ENCODE assay signal across 11 cellular contexts in the genomic region with DNA sequence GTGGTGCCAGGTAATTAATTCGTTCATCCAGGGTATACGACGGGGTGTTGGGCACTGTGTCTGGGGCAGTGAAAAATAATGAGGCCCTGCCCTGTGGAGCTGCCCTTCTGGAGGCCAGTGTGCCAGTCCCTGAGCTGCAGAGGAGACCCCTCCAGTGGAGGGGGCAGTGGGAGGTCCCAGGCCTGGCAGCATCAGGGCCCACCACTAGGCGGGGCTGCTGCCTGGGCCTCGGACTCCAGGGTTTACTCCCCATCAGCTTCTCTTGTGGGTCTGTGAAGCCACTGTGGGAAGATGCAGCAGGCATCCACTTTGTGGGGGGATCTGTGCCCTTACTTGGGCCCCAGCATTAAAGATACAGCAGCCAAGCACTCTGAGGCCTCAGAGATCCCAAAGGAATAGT. TPM values are rescaled to one million over a fixed set of nuclear protein-coding genes. Genes with fewer than 3 reads are reported as not detected.
A peak's percentile ranks its signal among the peaks of the same experiment; 100 is the strongest.
DNase-seq lines count a peak whose midpoint lies in the region; ATAC-seq and TF ChIP-seq lines count a peak whose summit lies in the region.
"Had no signal": no experiment of that assay in that cellular context is flagged by ENCODE, and none has a peak within 500 bp of the region (broad histone marks: within the 10 kb centered on the region; RNA-seq: fewer than 3 reads in every experiment).

No MANE protein-coding gene starts in this region.

- no peaks in the 10 kb centered on the region for H3K9me3 Mint-ChIP-seq in GM23338
- H3K9me3 Mint-ChIP-seq in activated CD4-positive, alpha-beta memory T cell treated with anti-CD3 and anti-CD28 coated beads, Interleukin-2, amount 10 ng/mL, durations not matched to agents 7 days and 5 days: no peaks in the 10 kb centered on the region

- DNase-seq in AG10803 (ENCODE audit: low read depth): no peak
- peak; percentile 33 for DNase-seq in GM23338 (ENCODE audit: low spot score)
- DNase-seq in activated CD4-positive, alpha-beta memory T cell treated with anti-CD3 and anti-CD28 coated beads, Interleukin-2, amount 10 ng/mL, durations not matched to agents 7 days and 5 days: peak; percentile 38
- peak; percentile 63 for DNase-seq in iPS-NIHi11 (ENCODE audit: low spot score)
- no peak for DNase-seq in Kasumi-1 (lab: John Stamatoyannopoulos, UW)
- no peak for DNase-seq in NCI-H1048 (lab: John Stamatoyannopoulos, UW)
- DNase-seq in omental fat pad (ENCODE audit: low spot score): no peak
- no peak for DNase-seq in inferior parietal cortex (ENCODE audit: extremely low spot score)
- DNase-seq: SW 1271 had no signal

- H3K4me3 Mint-ChIP-seq in GM23338: no peak overlapping the region
- no peak overlapping the region for H3K4me3 Mint-ChIP-seq in activated CD4-positive, alpha-beta memory T cell treated with anti-CD3 and anti-CD28 coated beads, Interleukin-2, amount 10 ng/mL, durations not matched to agents 7 days and 5 days

- no peak overlapping the region for H3K27ac Mint-ChIP-seq in GM23338
- H3K27ac Mint-ChIP-seq in activated CD4-positive, alpha-beta memory T cell treated with anti-CD3 and anti-CD28 coated beads, Interleukin-2, amount 10 ng/mL, durations not matched to agents 7 days and 5 days: peak overlapping the region; percentile 37

- peak; percentile 77 for ATAC-seq in GM23338
- ATAC-seq in omental fat pad (ENCODE audit: low FRiP score): no peak

- peak; percentile 14; the same call in 1 of the 2 replicates for TF ChIP-seq CTCF in AG10803 (conservative IDR thresholded peaks at IDR 0.05; ENCODE audit: low read length)
- TF ChIP-seq CTCF in GM23338 (conservative IDR thresholded peaks at IDR 0.05; ENCODE audit: low read depth in 2 of 2): peak; percentile 63 to 70
- no peak for TF ChIP-seq CTCF in omental fat pad (IDR thresholded peaks at IDR 0.05)

- H3K27ac ChIP-seq in GM23338 (ENCODE audit: low read depth): no peak overlapping the region
- H3K27ac ChIP-seq: suprapubic skin had no signal

- no peak overlapping the region for H3K4me2 ChIP-seq in GM23338

- POLR2A ChIA-PET in activated CD4-positive, alpha-beta memory T cell treated with anti-CD3 and anti-CD28 coated beads, Interleukin-2, amount 10 ng/mL, durations not matched to agents 7 days and 5 days (lab: Charles Lee): interaction anchor here (0.7 to 25.4 kb wide), 8 partner anchors 12 to 73 kb away, joined by 3 to 502 read pairs (median 5); partner anchors contain the start of gene IL2RB

- H2AFZ ChIP-seq in GM23338: peak overlapping the region; percentile 56; the same call in 1 of the 2 replicates

- H3F3A ChIP-seq in GM23338 (replicated peaks; ENCODE audit: low read depth): no peaks in the 10 kb centered on the region

- H3K4me1 Mint-ChIP-seq in GM23338: peaks cover 32% of the 10 kb centered on the region
- peaks cover 55% of the 10 kb centered on the region for H3K4me1 Mint-ChIP-seq in activated CD4-positive, alpha-beta memory T cell treated with anti-CD3 and anti-CD28 coated beads, Interleukin-2, amount 10 ng/mL, durations not matched to agents 7 days and 5 days

- no peaks in the 10 kb centered on the region for H3K4me1 ChIP-seq in GM23338 (ENCODE audit: insufficient read depth)

- no peaks in the 10 kb centered on the region for H3K27me3 ChIP-seq in GM23338 (ENCODE audit: insufficient read depth)
- H3K27me3 ChIP-seq: suprapubic skin had no signal

- no peaks in the 10 kb centered on the region for H3K36me3 Mint-ChIP-seq in GM23338 (ENCODE audit: low read depth)
- peaks cover 81% of the 10 kb centered on the region for H3K36me3 Mint-ChIP-seq in activated CD4-positive, alpha-beta memory T cell treated with anti-CD3 and anti-CD28 coated beads, Interleukin-2, amount 10 ng/mL, durations not matched to agents 7 days and 5 days (ENCODE audit: low read depth)

- no peaks in the 10 kb centered on the region for H4K20me1 ChIP-seq in GM23338 (replicated peaks; ENCODE audit: insufficient read depth)

- no peak overlapping the region for H3K4me3 ChIP-seq in AG10803 (ENCODE audit: low read length)
- H3K4me3 ChIP-seq in GM23338: no peak overlapping the region
- H3K4me3 ChIP-seq: suprapubic skin had no signal

- peaks cover 15% of the 10 kb centered on the region for H3K27me3 Mint-ChIP-seq in GM23338 (ENCODE audit: insufficient read depth, low read depth, poor library complexity)
- H3K27me3 Mint-ChIP-seq in activated CD4-positive, alpha-beta memory T cell treated with anti-CD3 and anti-CD28 coated beads, Interleukin-2, amount 10 ng/mL, durations not matched to agents 7 days and 5 days: no peaks in the 10 kb centered on the region

- CTCF ChIA-PET in activated CD4-positive, alpha-beta memory T cell treated with anti-CD3 and anti-CD28 coated beads, Interleukin-2, amount 10 ng/mL, durations not matched to agents 7 days and 5 days (lab: Charles Lee): interaction anchor here (0.6 to 2.3 kb wide), 9 partner anchors 9 to 132 kb away, joined by 3 to 7 read pairs (median 4); no protein-coding TSS in a partner anchor

- no peaks in the 10 kb centered on the region for H3K79me2 ChIP-seq in GM23338 (replicated peaks; ENCODE audit: insufficient read depth)

- no peaks in the 10 kb centered on the region for H3K9me2 ChIP-seq in GM23338 (ENCODE audit: insufficient read depth)

- no peaks in the 10 kb centered on the region for H3K36me3 ChIP-seq in GM23338 (ENCODE audit: insufficient read depth)
- H3K36me3 ChIP-seq: suprapubic skin had no signal

TF ChIP-seq in GM23338, 12 proteins besides CTCF, POLR2A, EP300 and RAD21 (continues in another document):
- TF ChIP-seq, protein P1, sequence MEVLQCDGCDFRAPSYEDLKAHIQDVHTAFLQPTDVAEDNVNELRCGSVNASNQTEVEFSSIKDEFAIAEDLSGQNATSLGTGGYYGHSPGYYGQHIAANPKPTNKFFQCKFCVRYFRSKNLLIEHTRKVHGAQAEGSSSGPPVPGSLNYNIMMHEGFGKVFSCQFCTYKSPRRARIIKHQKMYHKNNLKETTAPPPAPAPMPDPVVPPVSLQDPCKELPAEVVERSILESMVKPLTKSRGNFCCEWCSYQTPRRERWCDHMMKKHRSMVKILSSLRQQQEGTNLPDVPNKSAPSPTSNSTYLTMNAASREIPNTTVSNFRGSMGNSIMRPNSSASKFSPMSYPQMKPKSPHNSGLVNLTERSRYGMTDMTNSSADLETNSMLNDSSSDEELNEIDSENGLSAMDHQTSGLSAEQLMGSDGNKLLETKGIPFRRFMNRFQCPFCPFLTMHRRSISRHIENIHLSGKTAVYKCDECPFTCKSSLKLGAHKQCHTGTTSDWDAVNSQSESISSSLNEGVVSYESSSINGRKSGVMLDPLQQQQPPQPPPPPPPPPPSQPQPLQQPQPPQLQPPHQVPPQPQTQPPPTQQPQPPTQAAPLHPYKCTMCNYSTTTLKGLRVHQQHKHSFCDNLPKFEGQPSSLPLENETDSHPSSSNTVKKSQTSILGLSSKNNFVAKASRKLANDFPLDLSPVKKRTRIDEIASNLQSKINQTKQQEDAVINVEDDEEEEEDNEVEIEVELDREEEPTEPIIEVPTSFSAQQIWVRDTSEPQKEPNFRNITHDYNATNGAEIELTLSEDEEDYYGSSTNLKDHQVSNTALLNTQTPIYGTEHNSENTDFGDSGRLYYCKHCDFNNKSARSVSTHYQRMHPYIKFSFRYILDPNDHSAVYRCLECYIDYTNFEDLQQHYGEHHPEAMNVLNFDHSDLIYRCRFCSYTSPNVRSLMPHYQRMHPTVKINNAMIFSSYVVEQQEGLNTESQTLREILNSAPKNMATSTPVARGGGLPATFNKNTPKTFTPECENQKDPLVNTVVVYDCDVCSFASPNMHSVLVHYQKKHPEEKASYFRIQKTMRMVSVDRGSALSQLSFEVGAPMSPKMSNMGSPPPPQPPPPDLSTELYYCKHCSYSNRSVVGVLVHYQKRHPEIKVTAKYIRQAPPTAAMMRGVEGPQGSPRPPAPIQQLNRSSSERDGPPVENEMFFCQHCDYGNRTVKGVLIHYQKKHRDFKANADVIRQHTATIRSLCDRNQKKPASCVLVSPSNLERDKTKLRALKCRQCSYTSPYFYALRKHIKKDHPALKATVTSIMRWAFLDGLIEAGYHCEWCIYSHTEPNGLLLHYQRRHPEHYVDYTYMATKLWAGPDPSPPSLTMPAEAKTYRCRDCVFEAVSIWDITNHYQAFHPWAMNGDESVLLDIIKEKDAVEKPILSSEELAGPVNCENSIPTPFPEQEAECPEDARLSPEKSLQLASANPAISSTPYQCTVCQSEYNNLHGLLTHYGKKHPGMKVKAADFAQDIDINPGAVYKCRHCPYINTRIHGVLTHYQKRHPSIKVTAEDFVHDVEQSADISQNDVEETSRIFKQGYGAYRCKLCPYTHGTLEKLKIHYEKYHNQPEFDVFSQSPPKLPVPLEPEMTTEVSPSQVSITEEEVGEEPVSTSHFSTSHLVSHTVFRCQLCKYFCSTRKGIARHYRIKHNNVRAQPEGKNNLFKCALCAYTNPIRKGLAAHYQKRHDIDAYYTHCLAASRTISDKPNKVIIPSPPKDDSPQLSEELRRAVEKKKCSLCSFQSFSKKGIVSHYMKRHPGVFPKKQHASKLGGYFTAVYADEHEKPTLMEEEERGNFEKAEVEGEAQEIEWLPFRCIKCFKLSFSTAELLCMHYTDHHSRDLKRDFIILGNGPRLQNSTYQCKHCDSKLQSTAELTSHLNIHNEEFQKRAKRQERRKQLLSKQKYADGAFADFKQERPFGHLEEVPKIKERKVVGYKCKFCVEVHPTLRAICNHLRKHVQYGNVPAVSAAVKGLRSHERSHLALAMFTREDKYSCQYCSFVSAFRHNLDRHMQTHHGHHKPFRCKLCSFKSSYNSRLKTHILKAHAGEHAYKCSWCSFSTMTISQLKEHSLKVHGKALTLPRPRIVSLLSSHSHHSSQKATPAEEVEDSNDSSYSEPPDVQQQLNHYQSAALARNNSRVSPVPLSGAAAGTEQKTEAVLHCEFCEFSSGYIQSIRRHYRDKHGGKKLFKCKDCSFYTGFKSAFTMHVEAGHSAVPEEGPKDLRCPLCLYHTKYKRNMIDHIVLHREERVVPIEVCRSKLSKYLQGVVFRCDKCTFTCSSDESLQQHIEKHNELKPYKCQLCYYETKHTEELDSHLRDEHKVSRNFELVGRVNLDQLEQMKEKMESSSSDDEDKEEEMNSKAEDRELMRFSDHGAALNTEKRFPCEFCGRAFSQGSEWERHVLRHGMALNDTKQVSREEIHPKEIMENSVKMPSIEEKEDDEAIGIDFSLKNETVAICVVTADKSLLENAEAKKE (CRISPR knock-in tag; IDR thresholded peaks at IDR 0.05): no peak
- TF ChIP-seq ZNF114 (CRISPR knock-in tag; IDR thresholded peaks at IDR 0.05) (no peak), EZH2phosphoT487 (IDR thresholded peaks at IDR 0.05; ENCODE audit: unreplicated experiment) (no peak)

RNA-seq across cellular contexts. Expression of gene TMPRSS6, which starts 17.4 kb away (rescaled TPM):
- total RNA-seq in GM23338 (2014; rRNA removed; shearing (Covaris generic)): not detected in 2 replicates
- 0.07 and 0.13 TPM in 2 replicates for polyA plus RNA-seq in GM23338 (2016; fragmentation: Nextera tagmentation; extraction: Ambion mirVana)
- 10 to 100 TPM; 14.0 to 14.7 TPM for total RNA-seq in activated CD4-positive, alpha-beta memory T cell treated with anti-CD3 and anti-CD28 coated beads, Interleukin-2, amount 10 ng/mL, durations not matched to agents 7 days and 5 days
- not detected for total RNA-seq in omental fat pad
- total RNA-seq: LHCN-M2 had no signal

RNA-seq across cellular contexts. Expression of gene IL2RB, which starts 22.8 kb away (rescaled TPM):
- total RNA-seq in GM23338 (2014; rRNA removed; shearing (Covaris generic)): 1.0 and 4.8 TPM in 2 replicates
- 0.36 and 0.90 TPM in 2 replicates for polyA plus RNA-seq in GM23338 (2016; fragmentation: Nextera tagmentation; extraction: Ambion mirVana)
- total RNA-seq in activated CD4-positive, alpha-beta memory T cell treated with anti-CD3 and anti-CD28 coated beads, Interleukin-2, amount 10 ng/mL, durations not matched to agents 7 days and 5 days: 100 to 1,000 TPM; 320 to 323 TPM
- 1 to 10 TPM in 3 of 4 donors, under 1 TPM in 1; 0.95 to 4.4 (median 1.5) TPM for total RNA-seq in omental fat pad
- total RNA-seq: LHCN-M2 had no signal

Comparison
In these comparisons a context has a peak if more than half of its experiments do, and no peak if none do; other contexts are left out.
1. DNase-seq: peak in GM23338 (single experiment), activated CD4-positive, alpha-beta memory T cell treated with anti-CD3 and anti-CD28 coated beads, Interleukin-2, amount 10 ng/mL, durations not matched to agents 7 days and 5 days (single experiment) and iPS-NIHi11 (single experiment); none in AG10803 (single experiment), Kasumi-1 (0 of 2), NCI-H1048 (single experiment), omental fat pad (single experiment) and inferior parietal cortex (single experiment).
2. CTCF ChIP-seq: peak in AG10803 (single experiment) and GM23338 (2 of 2); none in omental fat pad (0 of 3).
3. RNA of gene TMPRSS6, which starts 17.4 kb away (total RNA-seq): 14.0 to 14.7 TPM in activated CD4-positive, alpha-beta memory T cell treated with anti-CD3 and anti-CD28 coated beads, Interleukin-2, amount 10 ng/mL, durations not matched to agents 7 days and 5 days; not detected in GM23338 and not detected in omental fat pad; every median in the first group is over 10 times any median in the second.
4. RNA of gene IL2RB, which starts 22.8 kb away (total RNA-seq): 320 to 323 TPM in activated CD4-positive, alpha-beta memory T cell treated with anti-CD3 and anti-CD28 coated beads, Interleukin-2, amount 10 ng/mL, durations not matched to agents 7 days and 5 days; 0.95 to 4.4 TPM in omental fat pad and 1.0 to 4.8 TPM in GM23338; every median in the first group is over 10 times any median in the second.